ENCODE assay signal across 10 cellular contexts in the genomic region with DNA sequence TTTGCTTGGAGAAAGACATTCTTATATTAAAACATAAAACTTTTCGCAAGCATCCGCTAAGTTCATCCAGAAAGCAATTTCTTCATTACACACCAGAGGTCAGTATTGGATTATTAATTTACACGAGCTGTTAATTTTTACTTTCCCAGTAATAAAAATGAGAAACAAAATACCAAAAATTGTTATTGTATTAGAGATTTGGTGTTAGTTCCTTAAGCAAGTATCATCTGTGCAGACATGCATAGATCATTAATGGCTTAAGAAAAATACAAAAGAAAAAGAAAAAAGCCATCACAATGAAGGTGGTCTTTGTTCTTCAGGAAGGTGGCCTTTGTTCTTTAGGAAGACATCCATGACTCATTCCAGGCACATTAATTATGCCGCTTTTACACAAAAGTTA. TPM values are rescaled to one million over a fixed set of nuclear protein-coding genes. Genes with fewer than 3 reads are reported as not detected.
DNase-seq lines count a peak whose midpoint lies in the region; ATAC-seq, FAIRE-seq and TF ChIP-seq lines count a peak whose summit lies in the region.
"Had no signal": no experiment of that assay in that cellular context is flagged by ENCODE, and none has a peak within 500 bp of the region (broad histone marks: within the 10 kb centered on the region; RNA-seq: fewer than 3 reads in every experiment).

No MANE protein-coding gene starts in this region.

- intact Hi-C loops in heart right ventricle (cut with DNase I) (loop anchor here in 8 of 10 donors (2.0 to 10.0 kb wide), 9 partner anchors 462 to 918 kb away; partner anchors contain the start of gene NXPH2 (in 2 of the 8)), cardiac septum (cut with DNase I) (loop anchor here (5.0 to 10.0 kb wide), 2 partner anchors 874 to 917 kb away; partner anchors contain the start of gene NXPH2)

- H3K4me2 ChIP-seq in hepatocyte: no peak overlapping the region

- WGBS in heart right ventricle, 2 donors: 28 to 46% methylated on average over 4 of the region's 4 CpGs
- 34% methylated on average over 4 of the region's 4 CpGs for WGBS in hepatocyte (ENCODE audit: low lambda C conversion rate, missing lambda C conversion rate)

- H3K27me3 ChIP-seq in heart right ventricle: peaks cover 0 to 4% (median 0%) of the 10 kb centered on the region in 7 donors
- H3K27me3 ChIP-seq in hepatocyte: no peaks in the 10 kb centered on the region

- H3K9me3 ChIP-seq in heart right ventricle: no peaks in the 10 kb centered on the region
- H3K9me3 ChIP-seq in hepatocyte (ENCODE audit: low read depth): no peaks in the 10 kb centered on the region

- H3K79me2 ChIP-seq in hepatocyte: no peaks in the 10 kb centered on the region

- no peak for DNase-seq in heart right ventricle
- DNase-seq in cardiac septum (ENCODE audit: low spot score): no peak
- DNase-seq in hepatocyte (ENCODE audit: low spot score): peak; percentile 33
- peak; percentile 10 for DNase-seq in urothelium cell line (ENCODE audit: low spot score)
- no peak for DNase-seq in middle frontal gyrus (ENCODE audit: extremely low spot score, low spot score)
- no peak for DNase-seq in activated gamma-delta T cell (lab: John Stamatoyannopoulos, UW)
- DNase-seq: activated B cell treated with CpG ODN at 0.5 μM for 24 hours had no signal

- TF ChIP-seq CTCF in heart right ventricle (IDR thresholded peaks at IDR 0.05) (peak; percentile 44 to 80 (median 67)), hepatocyte (IDR thresholded peaks at IDR 0.05; ENCODE audit: poor library complexity) (peak; percentile 76)

- H3K4me3 ChIP-seq in heart right ventricle (no peak overlapping the region), hepatocyte (no peak overlapping the region)

- no peaks in the 10 kb centered on the region for H3K9me2 ChIP-seq in hepatocyte (replicated peaks; ENCODE audit: insufficient read depth)

- no peak overlapping the region for H2AFZ ChIP-seq in hepatocyte

- H3K4me1 ChIP-seq in heart right ventricle (no peaks in the 10 kb centered on the region), hepatocyte (ENCODE audit: insufficient read depth) (no peaks in the 10 kb centered on the region)

- ATAC-seq in heart right ventricle (no peak), SK-N-SH treated with all-trans-retinoic acid at 6 μM for 48 hours (0 out of 3 replicates have a peak, but pooled peaks have one; percentile 33), HG03039 (IDR thresholded peaks at IDR 0.05; ENCODE audit: unreplicated experiment) (no peak)

- H3K27ac ChIP-seq in heart right ventricle (no peak overlapping the region), hepatocyte (no peak overlapping the region)

- H4K20me1 ChIP-seq in hepatocyte (ENCODE audit: insufficient read depth, poor library complexity, severe bottlenecking): no peaks in the 10 kb centered on the region

- H3K36me3 ChIP-seq in heart right ventricle (no peaks in the 10 kb centered on the region), hepatocyte (replicated peaks; ENCODE audit: insufficient read depth, low read depth) (no peaks in the 10 kb centered on the region)

- FAIRE-seq in urothelium cell line (lab: Jason Lieb, UNC): no peak
- FAIRE-seq: GM18507 had no signal

TF ChIP-seq in SK-N-SH treated with all-trans-retinoic acid at 6 μM for 48 hours, 23 proteins besides CTCF, POLR2A, EP300 and RAD21:
- TF ChIP-seq ZNF70 (CRISPR knock-in tag; IDR thresholded peaks at IDR 0.05): no peak
- TF ChIP-seq ZFP3 (CRISPR knock-in tag; IDR thresholded peaks at IDR 0.05): no peak
- TF ChIP-seq, protein P1, sequence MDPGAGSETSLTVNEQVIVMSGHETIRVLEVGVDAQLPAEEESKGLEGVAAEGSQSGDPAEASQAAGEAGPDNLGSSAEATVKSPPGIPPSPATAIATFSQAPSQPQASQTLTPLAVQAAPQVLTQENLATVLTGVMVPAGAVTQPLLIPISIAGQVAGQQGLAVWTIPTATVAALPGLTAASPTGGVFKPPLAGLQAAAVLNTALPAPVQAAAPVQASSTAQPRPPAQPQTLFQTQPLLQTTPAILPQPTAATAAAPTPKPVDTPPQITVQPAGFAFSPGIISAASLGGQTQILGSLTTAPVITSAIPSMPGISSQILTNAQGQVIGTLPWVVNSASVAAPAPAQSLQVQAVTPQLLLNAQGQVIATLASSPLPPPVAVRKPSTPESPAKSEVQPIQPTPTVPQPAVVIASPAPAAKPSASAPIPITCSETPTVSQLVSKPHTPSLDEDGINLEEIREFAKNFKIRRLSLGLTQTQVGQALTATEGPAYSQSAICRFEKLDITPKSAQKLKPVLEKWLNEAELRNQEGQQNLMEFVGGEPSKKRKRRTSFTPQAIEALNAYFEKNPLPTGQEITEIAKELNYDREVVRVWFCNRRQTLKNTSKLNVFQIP (CRISPR knock-in tag; IDR thresholded peaks at IDR 0.05; ENCODE audit: borderline replicate concordance, low read depth): no peak
- no peak for TF ChIP-seq ESRRG (CRISPR knock-in tag; IDR thresholded peaks at IDR 0.05)
- TF ChIP-seq PATZ1 (CRISPR knock-in tag; IDR thresholded peaks at IDR 0.05; ENCODE audit: borderline replicate concordance): no peak
- TF ChIP-seq, protein P2, sequence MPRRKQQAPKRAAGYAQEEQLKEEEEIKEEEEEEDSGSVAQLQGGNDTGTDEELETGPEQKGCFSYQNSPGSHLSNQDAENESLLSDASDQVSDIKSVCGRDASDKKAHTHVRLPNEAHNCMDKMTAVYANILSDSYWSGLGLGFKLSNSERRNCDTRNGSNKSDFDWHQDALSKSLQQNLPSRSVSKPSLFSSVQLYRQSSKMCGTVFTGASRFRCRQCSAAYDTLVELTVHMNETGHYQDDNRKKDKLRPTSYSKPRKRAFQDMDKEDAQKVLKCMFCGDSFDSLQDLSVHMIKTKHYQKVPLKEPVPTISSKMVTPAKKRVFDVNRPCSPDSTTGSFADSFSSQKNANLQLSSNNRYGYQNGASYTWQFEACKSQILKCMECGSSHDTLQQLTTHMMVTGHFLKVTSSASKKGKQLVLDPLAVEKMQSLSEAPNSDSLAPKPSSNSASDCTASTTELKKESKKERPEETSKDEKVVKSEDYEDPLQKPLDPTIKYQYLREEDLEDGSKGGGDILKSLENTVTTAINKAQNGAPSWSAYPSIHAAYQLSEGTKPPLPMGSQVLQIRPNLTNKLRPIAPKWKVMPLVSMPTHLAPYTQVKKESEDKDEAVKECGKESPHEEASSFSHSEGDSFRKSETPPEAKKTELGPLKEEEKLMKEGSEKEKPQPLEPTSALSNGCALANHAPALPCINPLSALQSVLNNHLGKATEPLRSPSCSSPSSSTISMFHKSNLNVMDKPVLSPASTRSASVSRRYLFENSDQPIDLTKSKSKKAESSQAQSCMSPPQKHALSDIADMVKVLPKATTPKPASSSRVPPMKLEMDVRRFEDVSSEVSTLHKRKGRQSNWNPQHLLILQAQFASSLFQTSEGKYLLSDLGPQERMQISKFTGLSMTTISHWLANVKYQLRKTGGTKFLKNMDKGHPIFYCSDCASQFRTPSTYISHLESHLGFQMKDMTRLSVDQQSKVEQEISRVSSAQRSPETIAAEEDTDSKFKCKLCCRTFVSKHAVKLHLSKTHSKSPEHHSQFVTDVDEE (CRISPR knock-in tag; IDR thresholded peaks at IDR 0.05): no peak
- TF ChIP-seq ARNTL (CRISPR knock-in tag; IDR thresholded peaks at IDR 0.05; ENCODE audit: borderline replicate concordance, low read depth): no peak
- no peak for TF ChIP-seq PPARA (CRISPR knock-in tag; IDR thresholded peaks at IDR 0.05; ENCODE audit: borderline replicate concordance)
- no peak for TF ChIP-seq ZNF565 (CRISPR knock-in tag; conservative IDR thresholded peaks at IDR 0.05; ENCODE audit: low read depth)
- no peak for TF ChIP-seq BACH2 (CRISPR knock-in tag; IDR thresholded peaks at IDR 0.05; ENCODE audit: borderline replicate concordance)
- TF ChIP-seq ZC3H10 (CRISPR knock-in tag; IDR thresholded peaks at IDR 0.05): no peak
- TF ChIP-seq TOX (CRISPR knock-in tag; IDR thresholded peaks at IDR 0.05; ENCODE audit: borderline replicate concordance): no peak
- TF ChIP-seq CSDC2 (CRISPR knock-in tag; IDR thresholded peaks at IDR 0.05): no peak
- TF ChIP-seq GLIS3 (CRISPR knock-in tag; IDR thresholded peaks at IDR 0.05): no peak
- no peak for TF ChIP-seq CREB5 (CRISPR knock-in tag; IDR thresholded peaks at IDR 0.05; ENCODE audit: low read depth)
- no peak for TF ChIP-seq SNAI2 (CRISPR knock-in tag; IDR thresholded peaks at IDR 0.05)
- no peak for TF ChIP-seq TCF4 (CRISPR knock-in tag; IDR thresholded peaks at IDR 0.05; ENCODE audit: borderline replicate concordance)
- no peak for TF ChIP-seq ZFP30 (CRISPR knock-in tag; IDR thresholded peaks at IDR 0.05)
- no peak for TF ChIP-seq ZNF8 (CRISPR knock-in tag; IDR thresholded peaks at IDR 0.05)
- TF ChIP-seq OSR1 (CRISPR knock-in tag; IDR thresholded peaks at IDR 0.05): no peak

RNA-seq across cellular contexts. Expression of gene HNMT, which starts 53.6 kb away (rescaled TPM):
- total RNA-seq in heart right ventricle: 10 to 100 TPM in 7 of 10 donors, 1 to 10 TPM in 3; 7.2 to 24.9 (median 10.8) TPM
- 1 to 10 TPM; 8.9 to 9.9 TPM for polyA plus RNA-seq in heart right ventricle
- total RNA-seq in cardiac septum: 11.8 TPM
- total RNA-seq in hepatocyte: 26.3 and 39.7 TPM in 2 replicates
- polyA plus RNA-seq in hepatocyte: 16.4 and 23.4 TPM in 2 replicates
- total RNA-seq: activated B cell treated with CpG ODN at 0.5 μM for 24 hours had no signal

Comparison
In these comparisons a context has a peak if more than half of its experiments do, and no peak if none do; other contexts are left out.
1. DNase-seq: peak in hepatocyte (single experiment) and urothelium cell line (single experiment); none in heart right ventricle (0 of 2), cardiac septum (single experiment), middle frontal gyrus (single experiment) and activated gamma-delta T cell (single experiment).